In genomic region chr18:76505611-76506010, GRCh38 we compare ENCODE assay signal across 19 cellular contexts. TPM values are rescaled to one million over a fixed set of nuclear protein-coding genes. Genes with fewer than 3 reads are reported as not detected.
DNase-seq lines count a peak whose midpoint lies in the region; ATAC-seq and TF ChIP-seq lines count a peak whose summit lies in the region.
"Had no signal": no experiment of that assay in that cellular context is flagged by ENCODE, and none has a peak within 500 bp of the region (broad histone marks: within the 10 kb centered on the region; RNA-seq: fewer than 3 reads in every experiment).

No MANE protein-coding gene starts in this region.

- POLR2A ChIA-PET in HEK293 (lab: Yijun Ruan, JAX), result no interaction called here

- H3K4me1 ChIP-seq in HEK293 (ENCODE audit: control insufficient read depth, insufficient read depth, low read length) (no peaks in the 10 kb centered on the region), neutrophil (ENCODE audit: control insufficient read depth in 1 of 2, insufficient read depth in 1 of 2, low read depth in 1 of 2, low read length in 1 of 2) (peaks cover 68 to 73% of the 10 kb centered on the region in 2 experiments), spleen (peaks cover 0 to 53% (median 1%) of the 10 kb centered on the region in 6 donors)
- H3K4me1 ChIP-seq: Peyer's patch had no signal

- H3K4me3 ChIP-seq in HEK293 (ENCODE audit: low read depth, low read length), result no peak overlapping the region
- H3K4me3 ChIP-seq in SK-N-MC, result no peak overlapping the region
- no peak overlapping the region for H3K4me3 ChIP-seq in neutrophil (ENCODE audit: low read depth in 1 of 2, low read length in 1 of 2)
- no peak overlapping the region for H3K4me3 ChIP-seq in spleen
- H3K4me3 ChIP-seq: Peyer's patch had no signal

- DNase-seq in MV-4-11 (lab: John Stamatoyannopoulos, UW) (peak; percentile 74), SK-N-MC (ENCODE audit: low read depth, low spot score) (no peak), spleen (no peak), 8988T (no peak)
- DNase-seq: Caco-2; CD4-positive, alpha-beta T cell; HFFc6; Karpas-422; MM.1S; NCI-H187; NCI-H226; NCI-H524; NCI-H82; Peyer's patch; SK-N-SH had no signal

- TF ChIP-seq POLR2A in spleen (IDR thresholded peaks at IDR 0.05), result no peak

- H3K27me3 ChIP-seq in neutrophil (no peaks in the 10 kb centered on the region), spleen (replicated peaks in 1 of 7) (no peaks in the 10 kb centered on the region)
- H3K27me3 ChIP-seq: Peyer's patch had no signal

- TF ChIP-seq CTCF in HEK293 (tag by site-specific recombination; IDR thresholded peaks at IDR 0.05) (no peak), neutrophil (IDR thresholded peaks at IDR 0.05) (no peak), spleen (IDR thresholded peaks at IDR 0.05 in 8 of 11, conservative IDR thresholded peaks at IDR 0.05 in 3 of 11) (no peak)

- H3K9ac ChIP-seq in SK-N-MC (ENCODE audit: insufficient read length), result peak overlapping the region; percentile 22
- H3K9ac ChIP-seq: SK-N-SH had no signal

- CTCF ChIA-PET in HEK293 (lab: Yijun Ruan, JAX), result no interaction called here

- ATAC-seq in HG02870 (IDR thresholded peaks at IDR 0.05; ENCODE audit: unreplicated experiment) (no peak), GM21447 (IDR thresholded peaks at IDR 0.05; ENCODE audit: unreplicated experiment) (no peak)

- H3K36me3 ChIP-seq in HEK293 (ENCODE audit: control insufficient read depth in 2 of 2, insufficient read depth in 1 of 2, low read length in 2 of 2) (no peaks in the 10 kb centered on the region), SK-N-MC (ENCODE audit: insufficient read depth, low read length) (no peaks in the 10 kb centered on the region), neutrophil (no peaks in the 10 kb centered on the region), spleen (no peaks in the 10 kb centered on the region)
- H3K36me3 ChIP-seq: Peyer's patch had no signal

- H3K9me3 ChIP-seq in HEK293 (ENCODE audit: control insufficient read depth, insufficient read depth, low read depth, low read length), result no peaks in the 10 kb centered on the region
- H3K9me3 ChIP-seq in SK-N-MC (ENCODE audit: low read depth, low read length), result no peaks in the 10 kb centered on the region
- H3K9me3 ChIP-seq in neutrophil, result no peaks in the 10 kb centered on the region
- no peaks in the 10 kb centered on the region for H3K9me3 ChIP-seq in spleen
- H3K9me3 ChIP-seq: Caco-2, Peyer's patch, SK-N-SH had no signal

- intact Hi-C loops in spleen (cut with DNase I; ENCODE audit: low total_unique reads), result no loop called here

- H3K27ac ChIP-seq in HEK293 (ENCODE audit: extremely low read depth, low read depth, low read length) (no peak overlapping the region), SK-N-MC (peak overlapping the region; percentile 70), neutrophil (peak overlapping the region; percentile 86), spleen (peak overlapping the region in 3 of 8 donors; percentile 5 to 79 (median 33))
- H3K27ac ChIP-seq: Peyer's patch had no signal

- WGBS in spleen, 5 donors, result 58 to 90% (median 86%) methylated on average over 2 of the region's 2 CpGs

TF ChIP-seq in HEK293, 187 proteins besides CTCF, POLR2A, EP300 and RAD21:
- TF ChIP-seq ZNF335 (tag by site-specific recombination; conservative IDR thresholded peaks at IDR 0.05), result peak; percentile 30; the same call in 1 of the 2 replicates
- no peak for TF ChIP-seq ZNF555 (tag by site-specific recombination; conservative IDR thresholded peaks at IDR 0.05)
- no peak for TF ChIP-seq ZNF324 (tag by site-specific recombination; IDR thresholded peaks at IDR 0.05)
- TF ChIP-seq ZNF558 (tag by site-specific recombination; IDR thresholded peaks at IDR 0.05), result no peak
- no peak for TF ChIP-seq ZNF423 (tag by site-specific recombination; IDR thresholded peaks at IDR 0.05)
- no peak for TF ChIP-seq ZBTB20 (tag by site-specific recombination; IDR thresholded peaks at IDR 0.05)
- no peak for TF ChIP-seq ZBTB7A (tag by site-specific recombination; IDR thresholded peaks at IDR 0.05; ENCODE audit: low read depth)
- TF ChIP-seq ZNF843 (tag by site-specific recombination; IDR thresholded peaks at IDR 0.05), result no peak

RNA-seq across cellular contexts. Expression of gene ZNF516, which starts 10.6 kb away (rescaled TPM):
- total RNA-seq in spleen, result 10 to 100 TPM; 20.8 to 58.4 (median 41.1) TPM
- polyA plus RNA-seq in spleen, result 1 to 10 TPM; 4.5 to 8.7 (median 4.9) TPM
